8 cellular contexts compared by ENCODE assay signal in the genomic region with DNA sequence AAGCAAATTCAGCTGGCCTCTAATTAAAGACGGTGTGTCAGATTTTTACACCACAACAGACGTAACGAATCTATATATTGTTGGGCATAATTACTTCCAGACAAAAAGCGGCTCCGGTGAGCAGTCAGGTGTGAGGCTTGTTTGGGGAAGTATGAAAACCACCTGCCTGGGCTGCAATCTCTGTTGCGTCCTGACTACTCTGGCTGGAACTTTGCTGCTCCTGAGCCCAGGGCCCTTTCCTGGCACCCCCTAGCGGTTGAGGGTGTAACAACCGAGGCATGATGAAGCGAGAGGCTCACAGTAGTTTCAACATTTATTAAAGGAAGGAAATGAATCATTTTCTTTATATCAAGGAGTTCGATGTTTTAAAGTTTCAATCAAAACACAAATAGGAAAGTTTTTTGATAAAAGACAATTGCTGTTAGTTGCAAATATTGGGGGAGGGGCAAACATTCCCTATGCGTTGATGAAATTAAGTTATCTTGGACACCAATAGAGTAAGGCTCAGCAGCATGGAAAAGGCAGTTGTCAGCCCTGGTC. TPM values are rescaled to one million over a fixed set of nuclear protein-coding genes. Genes with fewer than 3 reads are reported as not detected.
DNase-seq lines count a peak whose midpoint lies in the region; ATAC-seq, FAIRE-seq and TF ChIP-seq lines count a peak whose summit lies in the region.
"Had no signal": no experiment of that assay in that cellular context is flagged by ENCODE, and none has a peak within 500 bp of the region (broad histone marks: within the 10 kb centered on the region; RNA-seq: fewer than 3 reads in every experiment).

No MANE protein-coding gene starts in this region.

- H3K9ac ChIP-seq in Loucy (ENCODE audit: low read depth, low read length, poor library complexity, severe bottlenecking) = no peak overlapping the region

- H3K79me2 ChIP-seq in Loucy (ENCODE audit: insufficient read depth, low read length) = no peaks in the 10 kb centered on the region

- H3K27ac Mint-ChIP-seq in chondrocyte (ENCODE audit: unreplicated experiment) = peak overlapping the region; percentile 96
- H3K27ac Mint-ChIP-seq in memory B cell = no peak overlapping the region

- H3K36me3 Mint-ChIP-seq in chondrocyte (ENCODE audit: low read depth) (peaks cover 1% of the 10 kb centered on the region), memory B cell (no peaks in the 10 kb centered on the region)

- no peak overlapping the region for H3K4me3 ChIP-seq in Loucy (ENCODE audit: low read length, poor library complexity, severe bottlenecking)

- no peaks in the 10 kb centered on the region for H3K36me3 ChIP-seq in Loucy (ENCODE audit: insufficient read depth, low read length)

- H3K4me2 ChIP-seq in Loucy (ENCODE audit: low read depth, low read length, poor library complexity, severe bottlenecking) = peak overlapping the region; percentile 18

- H3K9me3 ChIP-seq in Loucy (ENCODE audit: insufficient read depth, low read depth, low read length) = peaks cover 4% of the 10 kb centered on the region; the same call in 1 of the 2 replicates

- DNase-seq in GM12892 (ENCODE audit: insufficient read length) (peak; percentile 48), H54 (ENCODE audit: insufficient read length, low spot score) (no peak), chondrocyte (ENCODE audit: low spot score) (no peak), memory B cell (ENCODE audit: low spot score in 2 of 2) (peak; percentile 71 to 78)
- peak; percentile 37 for DNase-seq in activated CD4-positive, CD25-positive, alpha-beta regulatory T cell treated with anti-CD3 and anti-CD28 coated beads, Interleukin-2, amount 50 U/mL, for 16 hours (ENCODE audit: low read depth, low spot score)
- peak; percentile 21 to 54 for DNase-seq in stimulated activated CD8-positive, alpha-beta memory T cell treated with anti-CD3 and anti-CD28 coated beads, Interleukin-4, amount 100 ng/mL, for 4 hours (ENCODE audit: low read depth in 2 of 2, low spot score in 1 of 2)

- no peak overlapping the region for H3K4me3 Mint-ChIP-seq in chondrocyte (ENCODE audit: unreplicated experiment)
- no peak overlapping the region for H3K4me3 Mint-ChIP-seq in memory B cell

- peaks cover 37% of the 10 kb centered on the region for H3K4me1 ChIP-seq in Loucy (ENCODE audit: insufficient read depth, low read length, poor library complexity, severe bottlenecking)

- peak; percentile 98 for ATAC-seq in memory B cell (ENCODE audit: low read depth)

- H3K4me1 Mint-ChIP-seq in chondrocyte (ENCODE audit: low read depth) = peaks cover 92% of the 10 kb centered on the region
- H3K4me1 Mint-ChIP-seq in memory B cell = peaks cover 9% of the 10 kb centered on the region

- no peak overlapping the region for H2AFZ ChIP-seq in Loucy (ENCODE audit: low read length)

- H3K27me3 ChIP-seq in Loucy (ENCODE audit: insufficient read depth, low read length, poor library complexity, severe bottlenecking) = no peaks in the 10 kb centered on the region

- peak; percentile 98 for TF ChIP-seq CTCF in Loucy (conservative IDR thresholded peaks at IDR 0.05; ENCODE audit: low read length)
- peak; percentile 78 for TF ChIP-seq CTCF in chondrocyte (IDR thresholded peaks at IDR 0.05)

- no peaks in the 10 kb centered on the region for H3K9me2 ChIP-seq in Loucy (replicated peaks; ENCODE audit: low read depth, low read length)

- no peaks in the 10 kb centered on the region for H3K27me3 Mint-ChIP-seq in chondrocyte (ENCODE audit: low read depth)
- peaks cover 6% of the 10 kb centered on the region for H3K27me3 Mint-ChIP-seq in memory B cell

- no peaks in the 10 kb centered on the region for H4K20me1 ChIP-seq in Loucy (ENCODE audit: insufficient read depth, low read length, poor library complexity, severe bottlenecking)

- peaks cover 9% of the 10 kb centered on the region for H3K9me3 Mint-ChIP-seq in chondrocyte (ENCODE audit: low read depth)
- H3K9me3 Mint-ChIP-seq in memory B cell = no peaks in the 10 kb centered on the region

- TF ChIP-seq POLR2A in GM12892 (IDR thresholded peaks at IDR 0.05; ENCODE audit: low read depth, low read length) = no peak
- TF ChIP-seq POLR2A in H54 (IDR thresholded peaks at IDR 0.05; ENCODE audit: low read depth, low read length) = no peak

- FAIRE-seq in GM12892 (lab: Jason Lieb, UNC) = peak; percentile 87
- FAIRE-seq in H54 (lab: Jason Lieb, UNC) = peak; percentile 11

- no peaks in the 10 kb centered on the region for H3F3A ChIP-seq in Loucy (ENCODE audit: low read depth)

RNA-seq across cellular contexts. Expression of gene ITGB6, which starts 10.6 kb away (rescaled TPM):
- not detected for polyA plus RNA-seq in GM12892 (2012; ENCODE audit: missing spikeins)
- 2.0 to 2.3 TPM (median 2.2 TPM) in 3 replicates for total RNA-seq in chondrocyte
- total RNA-seq: mononuclear cell had no signal

Comparison
In these comparisons a context has a peak if more than half of its experiments do, and no peak if none do; other contexts are left out.
1. DNase-seq: peak in GM12892 (single experiment), activated CD4-positive, CD25-positive, alpha-beta regulatory T cell treated with anti-CD3 and anti-CD28 coated beads, Interleukin-2, amount 50 U/mL, for 16 hours (single experiment), memory B cell (2 of 2) and stimulated activated CD8-positive, alpha-beta memory T cell treated with anti-CD3 and anti-CD28 coated beads, Interleukin-4, amount 100 ng/mL, for 4 hours (2 of 2); none in H54 (single experiment) and chondrocyte (single experiment).